Comparison of ENCODE assay signal across 8 cellular contexts in genomic region chr5:175464414-175465233, GRCh38. TPM values are rescaled to one million over a fixed set of nuclear protein-coding genes. Genes with fewer than 3 reads are reported as not detected.
DNase-seq lines count a peak whose midpoint lies in the region; ATAC-seq and TF ChIP-seq lines count a peak whose summit lies in the region.

No MANE protein-coding gene starts in this region.

- intact Hi-C loops in activated T-helper 1 cell treated with anti-CD3 and anti-CD28 coated beads, Interleukin-12 subunit alpha, Interleukin-12 subunit beta, Interleukin-2, Interleukin-4 antibody, amounts not matched to agents 30 ng/mL and 10 ng/mL and 1 ng/mL, durations not matched to agents 14 hours and 24 hours and 36 hours (cut with micrococcal nuclease), result loop anchor here (1.0 kb wide), 1 partner anchor 14 kb away; the partner anchor contains the start of gene SFXN1

- TF ChIP-seq EP300 in gastroesophageal sphincter (IDR thresholded peaks at IDR 0.05), result no peak

- H3K4me1 Mint-ChIP-seq in activated T-helper 1 cell treated with anti-CD3 and anti-CD28 coated beads, Interleukin-12 subunit alpha, Interleukin-12 subunit beta, Interleukin-2, Interleukin-4 antibody, amounts not matched to agents 30 ng/mL and 10 ng/mL and 1 ng/mL, durations not matched to agents 14 hours and 24 hours and 36 hours (ENCODE audit: low read depth), result peaks cover 20% of the 10 kb centered on the region

- H3K27ac Mint-ChIP-seq in activated T-helper 1 cell treated with anti-CD3 and anti-CD28 coated beads, Interleukin-12 subunit alpha, Interleukin-12 subunit beta, Interleukin-2, Interleukin-4 antibody, amounts not matched to agents 30 ng/mL and 10 ng/mL and 1 ng/mL, durations not matched to agents 14 hours and 24 hours and 36 hours, result no peak overlapping the region

- H3K4me3 Mint-ChIP-seq in activated T-helper 1 cell treated with anti-CD3 and anti-CD28 coated beads, Interleukin-12 subunit alpha, Interleukin-12 subunit beta, Interleukin-2, Interleukin-4 antibody, amounts not matched to agents 30 ng/mL and 10 ng/mL and 1 ng/mL, durations not matched to agents 14 hours and 24 hours and 36 hours, result no peak overlapping the region

- H3K27ac ChIP-seq in HL-60 (replicated peaks) (no peak overlapping the region), Peyer's patch (no peak overlapping the region), gastroesophageal sphincter (no peak overlapping the region)

- peaks cover 8% of the 10 kb centered on the region for H3K27me3 Mint-ChIP-seq in activated T-helper 1 cell treated with anti-CD3 and anti-CD28 coated beads, Interleukin-12 subunit alpha, Interleukin-12 subunit beta, Interleukin-2, Interleukin-4 antibody, amounts not matched to agents 30 ng/mL and 10 ng/mL and 1 ng/mL, durations not matched to agents 14 hours and 24 hours and 36 hours (ENCODE audit: insufficient read depth)

- no peaks in the 10 kb centered on the region for H3K4me1 ChIP-seq in Peyer's patch
- peaks cover 0 to 5% (median 0%) of the 10 kb centered on the region in 3 donors for H3K4me1 ChIP-seq in gastroesophageal sphincter

- no peaks in the 10 kb centered on the region for H3K36me3 ChIP-seq in Peyer's patch
- H3K36me3 ChIP-seq in gastroesophageal sphincter, result no peaks in the 10 kb centered on the region

- H3K27me3 ChIP-seq in HL-60 (ENCODE audit: insufficient read depth, poor library complexity, severe bottlenecking), result peaks cover 11% of the 10 kb centered on the region
- no peaks in the 10 kb centered on the region for H3K27me3 ChIP-seq in Peyer's patch
- peaks cover 27% of the 10 kb centered on the region for H3K27me3 ChIP-seq in gastroesophageal sphincter

- 14 to 21% methylated on average over 6 to 9 of the region's 10 CpGs for WGBS in gastroesophageal sphincter (ENCODE audit: low coverage in 1 of 2), 2 donors

- H3K9me3 ChIP-seq in Peyer's patch (no peaks in the 10 kb centered on the region), gastroesophageal sphincter (peaks cover 0 to 6% (median 0%) of the 10 kb centered on the region in 3 donors)

- TF ChIP-seq POLR2A in Peyer's patch (IDR thresholded peaks at IDR 0.05) (no peak), gastroesophageal sphincter (IDR thresholded peaks at IDR 0.05) (no peak)

- peaks cover 7% of the 10 kb centered on the region for H3K9me3 Mint-ChIP-seq in activated T-helper 1 cell treated with anti-CD3 and anti-CD28 coated beads, Interleukin-12 subunit alpha, Interleukin-12 subunit beta, Interleukin-2, Interleukin-4 antibody, amounts not matched to agents 30 ng/mL and 10 ng/mL and 1 ng/mL, durations not matched to agents 14 hours and 24 hours and 36 hours

- no peak overlapping the region for H3K4me3 ChIP-seq in HL-60 (replicated peaks; ENCODE audit: insufficient read depth, low read length)
- H3K4me3 ChIP-seq in Peyer's patch, result no peak overlapping the region
- H3K4me3 ChIP-seq in gastroesophageal sphincter, result no peak overlapping the region
- no peak overlapping the region for H3K4me3 ChIP-seq in retinal pigment epithelial cell (ENCODE audit: low read length)

- TF ChIP-seq CTCF in HL-60 (IDR thresholded peaks at IDR 0.05; ENCODE audit: insufficient read depth, low read length), result peak; percentile 69
- peak; percentile 35 to 72 (median 62) for TF ChIP-seq CTCF in Peyer's patch (IDR thresholded peaks at IDR 0.05)
- TF ChIP-seq CTCF in gastroesophageal sphincter (IDR thresholded peaks at IDR 0.05), result peak; percentile 32 to 65 (median 44)
- peak; percentile 91 for TF ChIP-seq CTCF in retinal pigment epithelial cell (conservative IDR thresholded peaks at IDR 0.05; ENCODE audit: low read depth, low read length)

- DNase-seq in EL, result peak; percentile 34
- peak in 1 of 2 experiments; percentile 63 for DNase-seq in HL-60 (ENCODE audit: low read depth in 1 of 2, low spot score in 1 of 2)
- peak in 2 of 3 donors; percentile 57 to 75 for DNase-seq in Peyer's patch
- peak; percentile 57 for DNase-seq in activated T-helper 1 cell treated with anti-CD3 and anti-CD28 coated beads, Interleukin-12 subunit alpha, Interleukin-12 subunit beta, Interleukin-2, Interleukin-4 antibody, amounts not matched to agents 30 ng/mL and 10 ng/mL and 1 ng/mL, durations not matched to agents 14 hours and 24 hours and 36 hours (ENCODE audit: low spot score)
- no peak for DNase-seq in retinal pigment epithelial cell (ENCODE audit: low read depth)
- no peak for DNase-seq in OCI-M2 (lab: John Stamatoyannopoulos, UW; ENCODE audit: unreplicated experiment)

- no peaks in the 10 kb centered on the region for H3K36me3 Mint-ChIP-seq in activated T-helper 1 cell treated with anti-CD3 and anti-CD28 coated beads, Interleukin-12 subunit alpha, Interleukin-12 subunit beta, Interleukin-2, Interleukin-4 antibody, amounts not matched to agents 30 ng/mL and 10 ng/mL and 1 ng/mL, durations not matched to agents 14 hours and 24 hours and 36 hours (ENCODE audit: low read depth)

- ATAC-seq in GM21515 (IDR thresholded peaks at IDR 0.05; ENCODE audit: unreplicated experiment), result peak; percentile 99
- ATAC-seq in gastroesophageal sphincter, result no peak

RNA-seq across cellular contexts. Expression of gene SFXN1, which starts 13.7 kb away (rescaled TPM):
- 10 to 100 TPM; 38.0 to 85.8 (median 63.5) TPM for total RNA-seq in Peyer's patch
- 394 and 397 TPM in 2 replicates for total RNA-seq in activated T-helper 1 cell treated with anti-CD3 and anti-CD28 coated beads, Interleukin-12 subunit alpha, Interleukin-12 subunit beta, Interleukin-2, Interleukin-4 antibody, amounts not matched to agents 30 ng/mL and 10 ng/mL and 1 ng/mL, durations not matched to agents 14 hours and 24 hours and 36 hours
- 10 to 100 TPM; 18.0 to 26.1 (median 21.2) TPM for total RNA-seq in gastroesophageal sphincter

RNA-seq across cellular contexts. Expression of gene DRD1, which starts 20.6 kb away (rescaled TPM):
- total RNA-seq in Peyer's patch (under 1 TPM in 1 of 4 donors, not detected in 3; 0.13 TPM), gastroesophageal sphincter (under 1 TPM in 1 of 4 donors, not detected in 3; 0.13 TPM)
- not detected in 2 replicates for total RNA-seq in activated T-helper 1 cell treated with anti-CD3 and anti-CD28 coated beads, Interleukin-12 subunit alpha, Interleukin-12 subunit beta, Interleukin-2, Interleukin-4 antibody, amounts not matched to agents 30 ng/mL and 10 ng/mL and 1 ng/mL, durations not matched to agents 14 hours and 24 hours and 36 hours

Comparison
In these comparisons a context has a peak if more than half of its experiments do, and no peak if none do; other contexts are left out.
1. DNase-seq: peak in EL (single experiment), Peyer's patch (2 of 3) and activated T-helper 1 cell treated with anti-CD3 and anti-CD28 coated beads, Interleukin-12 subunit alpha, Interleukin-12 subunit beta, Interleukin-2, Interleukin-4 antibody, amounts not matched to agents 30 ng/mL and 10 ng/mL and 1 ng/mL, durations not matched to agents 14 hours and 24 hours and 36 hours (single experiment); none in retinal pigment epithelial cell (single experiment) and OCI-M2 (single experiment).
2. Peak in every context shown above with its lines, with median percentiles within 50 percentile points of each other: CTCF ChIP-seq.